Comparison of ENCODE assay signal across 9 cellular contexts in genomic region chr3:186217820-186218164, GRCh38.
DNase-seq lines count a peak whose midpoint lies in the region; ATAC-seq and TF ChIP-seq lines count a peak whose summit lies in the region.
"Had no signal": no experiment of that assay in that cellular context is flagged by ENCODE, and none has a peak within 500 bp of the region (broad histone marks: within the 10 kb centered on the region; RNA-seq: fewer than 3 reads in every experiment).

No MANE protein-coding gene starts in this region.

- H3K27ac ChIP-seq in lower lobe of right lung (no peak overlapping the region), prostate gland (no peak overlapping the region)
- H3K27ac ChIP-seq: pancreas had no signal

- H3K36me3 ChIP-seq in lower lobe of right lung (no peaks in the 10 kb centered on the region), prostate gland (no peaks in the 10 kb centered on the region)
- H3K36me3 ChIP-seq: pancreas had no signal

- ATAC-seq in GM18870 (IDR thresholded peaks at IDR 0.05; ENCODE audit: unreplicated experiment) = peak; percentile 93
- peak; percentile 92 for ATAC-seq in GM21723 (IDR thresholded peaks at IDR 0.05; ENCODE audit: unreplicated experiment)
- peak; percentile 82 to 93 for ATAC-seq in lower lobe of right lung

- H3K9me3 ChIP-seq in lower lobe of right lung = no peaks in the 10 kb centered on the region
- H3K9me3 ChIP-seq in prostate gland = no peaks in the 10 kb centered on the region
- H3K9me3 ChIP-seq: pancreas had no signal

- no peak for TF ChIP-seq POLR2A in prostate gland (IDR thresholded peaks at IDR 0.05)

- intact Hi-C loops in lower lobe of right lung (cut with DNase I) (no loop called here), prostate gland (cut with DNase I) (loop anchor here (5.0 kb wide), 1 partner anchor 110 kb away; the partner anchor contains the start of gene ETV5)

- H3K27me3 ChIP-seq in lower lobe of right lung (ENCODE audit: low read depth) (no peaks in the 10 kb centered on the region), prostate gland (replicated peaks; ENCODE audit: insufficient read depth) (no peaks in the 10 kb centered on the region)
- H3K27me3 ChIP-seq: pancreas had no signal

- peak; percentile 48 for DNase-seq in HT1080 (ENCODE audit: low read depth)
- no peak for DNase-seq in lower lobe of right lung
- no peak for DNase-seq in prostate gland (ENCODE audit: low spot score)
- DNase-seq in ecto neural progenitor cell (ENCODE audit: low spot score) = no peak
- DNase-seq in NCI-H146 (lab: John Stamatoyannopoulos, UW) = no peak
- DNase-seq: activated B cell treated with CpG ODN at 0.5 μM for 24 hours, pancreas had no signal

- no peak for TF ChIP-seq CTCF in lower lobe of right lung (IDR thresholded peaks at IDR 0.05)
- TF ChIP-seq CTCF in prostate gland (IDR thresholded peaks at IDR 0.05) = no peak

- H3K4me3 ChIP-seq in lower lobe of right lung = no peak overlapping the region
- no peak overlapping the region for H3K4me3 ChIP-seq in prostate gland
- H3K4me3 ChIP-seq: pancreas had no signal

- 83% methylated on average over 1 of the region's 1 CpG for WGBS in prostate gland

- no peaks in the 10 kb centered on the region for H3K4me1 ChIP-seq in lower lobe of right lung
- H3K4me1 ChIP-seq in prostate gland (replicated peaks) = no peaks in the 10 kb centered on the region
